Comparison of ENCODE assay signal across 10 cellular contexts in the genomic region with DNA sequence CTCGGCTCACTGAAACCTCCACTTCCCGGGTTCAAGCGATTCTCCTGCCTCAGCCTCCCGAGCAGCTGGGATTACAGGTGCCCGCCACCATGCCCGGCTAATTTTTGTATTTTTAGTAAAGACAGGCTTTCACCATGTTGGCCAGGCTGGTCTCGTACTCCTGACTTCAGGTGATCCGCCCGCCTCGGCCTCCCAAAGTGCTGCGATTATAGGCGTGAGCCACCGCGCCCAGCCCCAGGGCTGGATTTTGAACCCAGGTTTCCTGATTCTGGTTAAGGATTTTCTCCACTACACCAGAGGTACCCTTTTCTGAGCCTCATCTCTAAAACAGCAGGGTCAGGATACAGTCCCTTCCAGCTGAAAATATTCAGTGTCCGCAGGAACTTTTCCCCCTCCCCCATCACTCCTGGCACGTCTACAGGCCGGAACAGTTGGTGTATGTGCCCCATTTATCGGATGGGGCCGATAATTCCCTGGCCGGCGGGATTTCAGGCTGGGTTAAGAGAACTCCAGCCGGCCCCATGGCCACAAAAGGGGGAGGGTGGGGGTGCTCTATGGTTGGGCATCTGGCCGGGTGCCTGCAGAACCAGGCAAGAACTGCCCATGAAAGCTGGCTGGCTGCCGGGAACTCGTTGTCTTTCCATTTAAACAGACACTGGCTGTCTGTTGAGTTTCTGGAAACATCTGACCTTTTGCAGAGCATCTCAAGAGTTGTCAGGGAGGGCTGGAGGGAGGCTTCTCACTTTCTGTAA. TPM values are rescaled to one million over a fixed set of nuclear protein-coding genes. Genes with fewer than 3 reads are reported as not detected.
DNase-seq lines count a peak whose midpoint lies in the region; ATAC-seq and TF ChIP-seq lines count a peak whose summit lies in the region.
"Had no signal": no experiment of that assay in that cellular context is flagged by ENCODE, and none has a peak within 500 bp of the region (broad histone marks: within the 10 kb centered on the region; RNA-seq: fewer than 3 reads in every experiment).

No MANE protein-coding gene starts in this region.

- H3K27ac Mint-ChIP-seq in WTC11 = peak overlapping the region; percentile 63; the same call in 1 of the 2 replicates
- H3K27ac Mint-ChIP-seq: activated CD4-positive, alpha-beta T cell treated with anti-CD3 and anti-CD28 coated beads, Interleukin-2, amount 10 ng/mL, durations not matched to agents 24 days and 14 days; CD4-positive, alpha-beta memory T cell had no signal

- H3K4me3 ChIP-seq in cardiac muscle cell (no peak overlapping the region), parathyroid adenoma (ENCODE audit: low read depth, low read length) (peak overlapping the region; percentile 3)

- H3K36me3 Mint-ChIP-seq in WTC11 = no peaks in the 10 kb centered on the region
- H3K36me3 Mint-ChIP-seq: CD4-positive, alpha-beta memory T cell had no signal

- no peaks in the 10 kb centered on the region for H3K79me2 ChIP-seq in parathyroid adenoma

- H3K9me3 ChIP-seq in cardiac muscle cell (ENCODE audit: low read depth) = no peaks in the 10 kb centered on the region
- no peaks in the 10 kb centered on the region for H3K9me3 ChIP-seq in parathyroid adenoma (ENCODE audit: control insufficient read depth, low read length)

- H3K4me1 Mint-ChIP-seq in WTC11 = peaks cover 47% of the 10 kb centered on the region

- H3K4me1 ChIP-seq in cardiac muscle cell (ENCODE audit: low read depth) = peaks cover 7% of the 10 kb centered on the region
- H3K4me1 ChIP-seq in parathyroid adenoma = peaks cover 3% of the 10 kb centered on the region

- H3K4me3 Mint-ChIP-seq in WTC11 = no peak overlapping the region
- H3K4me3 Mint-ChIP-seq: activated CD4-positive, alpha-beta T cell treated with anti-CD3 and anti-CD28 coated beads, Interleukin-2, amount 10 ng/mL, durations not matched to agents 24 days and 14 days; CD4-positive, alpha-beta memory T cell had no signal

- peak; percentile 41 for DNase-seq in COR-L47 (lab: John Stamatoyannopoulos, UW)
- no peak for DNase-seq in WTC11 (ENCODE audit: low spot score)
- peak; percentile 20 to 70 for DNase-seq in cardiac muscle cell (ENCODE audit: low read depth in 1 of 2, low spot score in 1 of 2)
- DNase-seq in AG20443 (ENCODE audit: low spot score) = no peak
- DNase-seq in activated naive CD4-positive, alpha-beta T cell treated with anti-CD3 and anti-CD28 coated beads, Interleukin-2, amount 50 U/mL, for 16 hours = no peak
- DNase-seq in stimulated activated CD4-positive, alpha-beta T cell treated with anti-CD3 and anti-CD28 coated beads, Interleukin-4, amount 100 ng/mL, for 1 hour = no peak
- DNase-seq: activated CD4-positive, alpha-beta T cell treated with anti-CD3 and anti-CD28 coated beads, Interleukin-2, amount 10 ng/mL, durations not matched to agents 24 days and 14 days; CD4-positive, alpha-beta memory T cell had no signal

- no peaks in the 10 kb centered on the region for H3K27me3 ChIP-seq in cardiac muscle cell
- H3K27me3 ChIP-seq in parathyroid adenoma (ENCODE audit: control insufficient read depth, insufficient read depth, low read length) = no peaks in the 10 kb centered on the region

- H3K4me2 ChIP-seq in parathyroid adenoma (ENCODE audit: low read length) = peak overlapping the region; percentile 9

- peak overlapping the region; percentile 72 for H3K27ac ChIP-seq in cardiac muscle cell
- H3K27ac ChIP-seq in parathyroid adenoma = peak overlapping the region; percentile 80

- no peaks in the 10 kb centered on the region for H3K36me3 ChIP-seq in cardiac muscle cell
- H3K36me3 ChIP-seq in parathyroid adenoma (ENCODE audit: control insufficient read depth, insufficient read depth, low read length) = no peaks in the 10 kb centered on the region

- H3K27me3 Mint-ChIP-seq in WTC11 (ENCODE audit: low read depth) = no peaks in the 10 kb centered on the region; the same call in 1 of the 2 replicates
- H3K27me3 Mint-ChIP-seq: CD4-positive, alpha-beta memory T cell had no signal

- H2AFZ ChIP-seq in parathyroid adenoma = peak overlapping the region; percentile 80

- no peak overlapping the region for H3K9ac ChIP-seq in parathyroid adenoma

- POLR2A ChIA-PET in WTC11 (lab: Charles Lee) = no interaction called here

- CTCF ChIA-PET in WTC11 (lab: Charles Lee) = interaction anchor here (1.1 to 1.5 kb wide), 4 partner anchors 13 to 47 kb away, joined by 3 to 5 read pairs (median 4); no protein-coding TSS in a partner anchor

- TF ChIP-seq CTCF in WTC11 (IDR thresholded peaks at IDR 0.05) (no peak), cardiac muscle cell (IDR thresholded peaks at IDR 0.05; ENCODE audit: low read depth, low read length) (no peak), parathyroid adenoma (IDR thresholded peaks at IDR 0.05) (no peak)

- ATAC-seq in WTC11 = peak; percentile 12
- no peak for ATAC-seq in GM21367 (IDR thresholded peaks at IDR 0.05; ENCODE audit: unreplicated experiment)

- no peaks in the 10 kb centered on the region for H3K9me3 Mint-ChIP-seq in WTC11
- H3K9me3 Mint-ChIP-seq: activated CD4-positive, alpha-beta T cell treated with anti-CD3 and anti-CD28 coated beads, Interleukin-2, amount 10 ng/mL, durations not matched to agents 24 days and 14 days; CD4-positive, alpha-beta memory T cell had no signal

TF ChIP-seq in WTC11, 78 proteins besides CTCF, POLR2A, EP300 and RAD21 (continues in another document):
- TF ChIP-seq HMGA2 (CRISPR knock-in tag; IDR thresholded peaks at IDR 0.05) (no peak), CREB1 (CRISPR knock-in tag; IDR thresholded peaks at IDR 0.05) (no peak), FOXJ3 (CRISPR knock-in tag; IDR thresholded peaks at IDR 0.05; ENCODE audit: borderline replicate concordance) (no peak), GTF2I (CRISPR knock-in tag; conservative IDR thresholded peaks at IDR 0.05) (no peak), ZNF121 (CRISPR knock-in tag; IDR thresholded peaks at IDR 0.05) (no peak), ZNF263 (CRISPR knock-in tag; IDR thresholded peaks at IDR 0.05; ENCODE audit: low read depth) (no peak)
- TF ChIP-seq, protein P1, sequence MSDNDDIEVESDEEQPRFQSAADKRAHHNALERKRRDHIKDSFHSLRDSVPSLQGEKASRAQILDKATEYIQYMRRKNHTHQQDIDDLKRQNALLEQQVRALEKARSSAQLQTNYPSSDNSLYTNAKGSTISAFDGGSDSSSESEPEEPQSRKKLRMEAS (CRISPR knock-in tag; IDR thresholded peaks at IDR 0.05) = no peak
- TF ChIP-seq, protein P2, sequence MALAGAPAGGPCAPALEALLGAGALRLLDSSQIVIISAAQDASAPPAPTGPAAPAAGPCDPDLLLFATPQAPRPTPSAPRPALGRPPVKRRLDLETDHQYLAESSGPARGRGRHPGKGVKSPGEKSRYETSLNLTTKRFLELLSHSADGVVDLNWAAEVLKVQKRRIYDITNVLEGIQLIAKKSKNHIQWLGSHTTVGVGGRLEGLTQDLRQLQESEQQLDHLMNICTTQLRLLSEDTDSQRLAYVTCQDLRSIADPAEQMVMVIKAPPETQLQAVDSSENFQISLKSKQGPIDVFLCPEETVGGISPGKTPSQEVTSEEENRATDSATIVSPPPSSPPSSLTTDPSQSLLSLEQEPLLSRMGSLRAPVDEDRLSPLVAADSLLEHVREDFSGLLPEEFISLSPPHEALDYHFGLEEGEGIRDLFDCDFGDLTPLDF (CRISPR knock-in tag; IDR thresholded peaks at IDR 0.05) = no peak
- TF ChIP-seq, protein P3, sequence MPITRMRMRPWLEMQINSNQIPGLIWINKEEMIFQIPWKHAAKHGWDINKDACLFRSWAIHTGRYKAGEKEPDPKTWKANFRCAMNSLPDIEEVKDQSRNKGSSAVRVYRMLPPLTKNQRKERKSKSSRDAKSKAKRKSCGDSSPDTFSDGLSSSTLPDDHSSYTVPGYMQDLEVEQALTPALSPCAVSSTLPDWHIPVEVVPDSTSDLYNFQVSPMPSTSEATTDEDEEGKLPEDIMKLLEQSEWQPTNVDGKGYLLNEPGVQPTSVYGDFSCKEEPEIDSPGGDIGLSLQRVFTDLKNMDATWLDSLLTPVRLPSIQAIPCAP (CRISPR knock-in tag; IDR thresholded peaks at IDR 0.05) = no peak
- TF ChIP-seq, protein P4, sequence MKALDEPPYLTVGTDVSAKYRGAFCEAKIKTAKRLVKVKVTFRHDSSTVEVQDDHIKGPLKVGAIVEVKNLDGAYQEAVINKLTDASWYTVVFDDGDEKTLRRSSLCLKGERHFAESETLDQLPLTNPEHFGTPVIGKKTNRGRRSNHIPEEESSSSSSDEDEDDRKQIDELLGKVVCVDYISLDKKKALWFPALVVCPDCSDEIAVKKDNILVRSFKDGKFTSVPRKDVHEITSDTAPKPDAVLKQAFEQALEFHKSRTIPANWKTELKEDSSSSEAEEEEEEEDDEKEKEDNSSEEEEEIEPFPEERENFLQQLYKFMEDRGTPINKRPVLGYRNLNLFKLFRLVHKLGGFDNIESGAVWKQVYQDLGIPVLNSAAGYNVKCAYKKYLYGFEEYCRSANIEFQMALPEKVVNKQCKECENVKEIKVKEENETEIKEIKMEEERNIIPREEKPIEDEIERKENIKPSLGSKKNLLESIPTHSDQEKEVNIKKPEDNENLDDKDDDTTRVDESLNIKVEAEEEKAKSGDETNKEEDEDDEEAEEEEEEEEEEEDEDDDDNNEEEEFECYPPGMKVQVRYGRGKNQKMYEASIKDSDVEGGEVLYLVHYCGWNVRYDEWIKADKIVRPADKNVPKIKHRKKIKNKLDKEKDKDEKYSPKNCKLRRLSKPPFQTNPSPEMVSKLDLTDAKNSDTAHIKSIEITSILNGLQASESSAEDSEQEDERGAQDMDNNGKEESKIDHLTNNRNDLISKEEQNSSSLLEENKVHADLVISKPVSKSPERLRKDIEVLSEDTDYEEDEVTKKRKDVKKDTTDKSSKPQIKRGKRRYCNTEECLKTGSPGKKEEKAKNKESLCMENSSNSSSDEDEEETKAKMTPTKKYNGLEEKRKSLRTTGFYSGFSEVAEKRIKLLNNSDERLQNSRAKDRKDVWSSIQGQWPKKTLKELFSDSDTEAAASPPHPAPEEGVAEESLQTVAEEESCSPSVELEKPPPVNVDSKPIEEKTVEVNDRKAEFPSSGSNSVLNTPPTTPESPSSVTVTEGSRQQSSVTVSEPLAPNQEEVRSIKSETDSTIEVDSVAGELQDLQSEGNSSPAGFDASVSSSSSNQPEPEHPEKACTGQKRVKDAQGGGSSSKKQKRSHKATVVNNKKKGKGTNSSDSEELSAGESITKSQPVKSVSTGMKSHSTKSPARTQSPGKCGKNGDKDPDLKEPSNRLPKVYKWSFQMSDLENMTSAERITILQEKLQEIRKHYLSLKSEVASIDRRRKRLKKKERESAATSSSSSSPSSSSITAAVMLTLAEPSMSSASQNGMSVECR (CRISPR knock-in tag; IDR thresholded peaks at IDR 0.05; ENCODE audit: borderline replicate concordance) = no peak

RNA-seq across cellular contexts. Expression of a gene that starts 26.8 kb away (rescaled TPM):
- total RNA-seq in WTC11 (2021) = 50.1 to 53.3 TPM (median 50.2 TPM) in 3 replicates
- total RNA-seq in cardiac muscle cell = 38.0 and 39.3 TPM in 2 replicates
- polyA plus RNA-seq in cardiac muscle cell = 43.1 and 44.9 TPM in 2 replicates

RNA-seq across cellular contexts. Expression of a gene that starts 59.4 kb away (rescaled TPM):
- total RNA-seq in WTC11 (2021) (26.1 to 29.6 TPM (median 26.9 TPM) in 3 replicates), cardiac muscle cell (18.1 and 30.8 TPM in 2 replicates)
- 71.9 and 91.6 TPM in 2 replicates for polyA plus RNA-seq in cardiac muscle cell

RNA-seq across cellular contexts. Expression of a gene that starts 59.7 kb away (rescaled TPM):
- total RNA-seq in WTC11 (2021) (2.6 to 6.7 TPM (median 5.3 TPM) in 3 replicates), cardiac muscle cell (9.1 and 16.2 TPM in 2 replicates)
- polyA plus RNA-seq in cardiac muscle cell = 1.3 and 1.9 TPM in 2 replicates

Comparison
In these comparisons a context has a peak if more than half of its experiments do, and no peak if none do; other contexts are left out.
1. DNase-seq: peak in COR-L47 (single experiment) and cardiac muscle cell (2 of 2); none in WTC11 (single experiment), AG20443 (single experiment), activated naive CD4-positive, alpha-beta T cell treated with anti-CD3 and anti-CD28 coated beads, Interleukin-2, amount 50 U/mL, for 16 hours (single experiment) and stimulated activated CD4-positive, alpha-beta T cell treated with anti-CD3 and anti-CD28 coated beads, Interleukin-4, amount 100 ng/mL, for 1 hour (single experiment).